In genomic region chr3:142595581-142595950, GRCh38 we compare ENCODE assay signal across 8 cellular contexts. TPM values are rescaled to one million over a fixed set of nuclear protein-coding genes. Genes with fewer than 3 reads are reported as not detected.
DNase-seq lines count a peak whose midpoint lies in the region; ATAC-seq and TF ChIP-seq lines count a peak whose summit lies in the region.

No MANE protein-coding gene starts in this region.

- no peaks in the 10 kb centered on the region for H3K9me3 ChIP-seq in iPS-15b (ENCODE audit: control insufficient read depth, insufficient read depth, low read length)

- peaks cover 18% of the 10 kb centered on the region for H3K4me1 Mint-ChIP-seq in activated naive CD8-positive, alpha-beta T cell treated with anti-CD3 and anti-CD28 coated beads, Interleukin-2, amount 10 ng/mL, durations not matched to agents 7 days and 5 days

- H3K4me1 ChIP-seq in iPS-15b (ENCODE audit: control insufficient read depth, insufficient read depth, low read length), result peaks cover 3% of the 10 kb centered on the region

- TF ChIP-seq CTCF in AG10803 (conservative IDR thresholded peaks at IDR 0.05; ENCODE audit: low read length), result no peak
- no peak for TF ChIP-seq CTCF in HL-60 (IDR thresholded peaks at IDR 0.05; ENCODE audit: insufficient read depth, low read length)

- H3K36me3 ChIP-seq in iPS-15b (ENCODE audit: control insufficient read depth, insufficient read depth, low read length), result no peaks in the 10 kb centered on the region

- peak overlapping the region; percentile 81 for H3K4me3 ChIP-seq in AG10803 (ENCODE audit: low read length)
- H3K4me3 ChIP-seq in HL-60 (replicated peaks; ENCODE audit: insufficient read depth, low read length), result peak overlapping the region; percentile 93
- peak overlapping the region; percentile 76 for H3K4me3 ChIP-seq in iPS-15b (ENCODE audit: low read depth, low read length)
- peak overlapping the region; percentile 45 to 66 (median 54) for H3K4me3 ChIP-seq in skin epidermis

- no peak for ATAC-seq in activated naive CD8-positive, alpha-beta T cell treated with anti-CD3 and anti-CD28 coated beads, Interleukin-2, amount 10 ng/mL, durations not matched to agents 7 days and 5 days (ENCODE audit: low read depth)
- no peak for ATAC-seq in HG02678 (IDR thresholded peaks at IDR 0.05; ENCODE audit: unreplicated experiment)
- ATAC-seq in GM18861 (IDR thresholded peaks at IDR 0.05; ENCODE audit: unreplicated experiment), result no peak
- ATAC-seq in HG02571 (IDR thresholded peaks at IDR 0.05; ENCODE audit: unreplicated experiment), result no peak

- no peaks in the 10 kb centered on the region for H3K36me3 Mint-ChIP-seq in activated naive CD8-positive, alpha-beta T cell treated with anti-CD3 and anti-CD28 coated beads, Interleukin-2, amount 10 ng/mL, durations not matched to agents 7 days and 5 days

- no peaks in the 10 kb centered on the region for H3K9me3 Mint-ChIP-seq in activated naive CD8-positive, alpha-beta T cell treated with anti-CD3 and anti-CD28 coated beads, Interleukin-2, amount 10 ng/mL, durations not matched to agents 7 days and 5 days

- peaks cover 10% of the 10 kb centered on the region for H3K27me3 Mint-ChIP-seq in activated naive CD8-positive, alpha-beta T cell treated with anti-CD3 and anti-CD28 coated beads, Interleukin-2, amount 10 ng/mL, durations not matched to agents 7 days and 5 days

- no peaks in the 10 kb centered on the region for H3K27me3 ChIP-seq in HL-60 (ENCODE audit: insufficient read depth, poor library complexity, severe bottlenecking)
- peaks cover 10% of the 10 kb centered on the region for H3K27me3 ChIP-seq in iPS-15b (ENCODE audit: control insufficient read depth, insufficient read depth, low read length)

- H3K27ac Mint-ChIP-seq in activated naive CD8-positive, alpha-beta T cell treated with anti-CD3 and anti-CD28 coated beads, Interleukin-2, amount 10 ng/mL, durations not matched to agents 7 days and 5 days, result no peak overlapping the region

- no peak overlapping the region for H3K9ac ChIP-seq in iPS-15b (ENCODE audit: low read depth, low read length)

- H3K4me3 Mint-ChIP-seq in activated naive CD8-positive, alpha-beta T cell treated with anti-CD3 and anti-CD28 coated beads, Interleukin-2, amount 10 ng/mL, durations not matched to agents 7 days and 5 days, result peak overlapping the region; percentile 96

- H3K27ac ChIP-seq in HL-60 (replicated peaks) (peak overlapping the region; percentile 33), skin epidermis (peak overlapping the region in 14 of 21 experiments; percentile 8 to 68 (median 46))

- peak; percentile 79 for DNase-seq in AG10803 (ENCODE audit: low read depth)
- DNase-seq in HL-60 (ENCODE audit: low read depth in 1 of 2, low spot score in 1 of 2), result no peak
- DNase-seq in activated naive CD8-positive, alpha-beta T cell treated with anti-CD3 and anti-CD28 coated beads, Interleukin-2, amount 10 ng/mL, durations not matched to agents 7 days and 5 days, result no peak

- POLR2A ChIA-PET in activated naive CD8-positive, alpha-beta T cell treated with anti-CD3 and anti-CD28 coated beads, Interleukin-2, amount 10 ng/mL, durations not matched to agents 7 days and 5 days (lab: Charles Lee), result interaction anchor here (2.3 kb wide), 1 partner anchor 17 kb away, joined by 14 read pairs; the partner anchor contains the start of gene ATR

RNA-seq across cellular contexts. Expression of gene PLS1, which starts 0.6 kb away (rescaled TPM):
- 1 to 10 TPM; 2.6 to 3.1 TPM for total RNA-seq in activated naive CD8-positive, alpha-beta T cell treated with anti-CD3 and anti-CD28 coated beads, Interleukin-2, amount 10 ng/mL, durations not matched to agents 7 days and 5 days

RNA-seq across cellular contexts. Expression of gene ATR, which starts 17.0 kb away (rescaled TPM):
- 10 to 100 TPM; 36.2 to 36.9 TPM for total RNA-seq in activated naive CD8-positive, alpha-beta T cell treated with anti-CD3 and anti-CD28 coated beads, Interleukin-2, amount 10 ng/mL, durations not matched to agents 7 days and 5 days
